In the genomic region with DNA sequence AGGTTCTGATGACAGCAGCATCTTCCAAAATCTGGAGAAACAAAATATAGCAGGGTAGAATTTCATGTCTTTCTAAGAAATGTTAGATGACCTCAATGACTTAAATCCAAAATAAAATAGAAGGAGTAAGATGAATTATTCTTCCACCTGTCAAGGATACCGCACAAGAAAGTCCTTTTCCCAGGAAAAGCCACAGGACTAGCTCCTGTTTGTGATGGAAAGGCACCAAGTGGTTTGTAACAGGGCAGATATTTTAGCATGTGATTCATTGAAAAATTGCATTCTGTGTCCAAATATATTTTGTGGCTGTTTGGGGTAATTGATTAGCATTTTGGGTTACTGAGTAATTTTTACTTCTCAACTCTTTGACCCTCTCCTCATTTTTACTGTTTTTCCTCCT, we compare ENCODE assay signal across 22 cellular contexts. TPM values are rescaled to one million over a fixed set of nuclear protein-coding genes. Genes with fewer than 3 reads are reported as not detected.
"Had no signal": no experiment of that assay in that cellular context is flagged by ENCODE, and none has a peak within 500 bp of the region (broad histone marks: within the 10 kb centered on the region; RNA-seq: fewer than 3 reads in every experiment).

No MANE protein-coding gene starts in this region.

- H3K4me1 ChIP-seq: psoas muscle, suprapubic skin, tibial nerve had no signal

- H3K36me3 ChIP-seq: brain microvascular endothelial cell, gastroesophageal sphincter, heart left ventricle, ovary, suprapubic skin, tibial nerve had no signal

- ATAC-seq: activated T-cell treated with anti-CD3 and anti-CD28 coated beads, Interleukin-2, amount 50 U/mL, for 72 hours; esophagus mucosa; gastroesophageal sphincter; heart left ventricle; left cardiac atrium; psoas muscle; right cardiac atrium; stimulated activated naive CD8-positive, alpha-beta T cell treated with anti-CD3 and anti-CD28 coated beads, Interleukin-15, amount 100 ng/mL, for 72 hours had no signal

- H3K27ac Mint-ChIP-seq: activated CD4-positive, alpha-beta memory T cell treated with anti-CD3 and anti-CD28 coated beads, Interleukin-2, amount 10 ng/mL, durations not matched to agents 7 days and 5 days; activated CD4-positive, alpha-beta T cell treated with anti-CD3 and anti-CD28 coated beads, Interleukin-2, amount 10 ng/mL, durations not matched to agents 24 days and 14 days; activated naive CD4-positive, alpha-beta T cell treated with anti-CD3 and anti-CD28 coated beads, Interleukin-2, amount 10 ng/mL, durations not matched to agents 7 days and 5 days; activated T-cell treated with anti-CD3 and anti-CD28 coated beads, Interleukin-2, amount 50 U/mL, for 72 hours; stimulated activated naive CD8-positive, alpha-beta T cell treated with anti-CD3 and anti-CD28 coated beads, Interleukin-15, amount 100 ng/mL, for 72 hours; T-helper 1 cell treated with Interleukin-12 subunit alpha and Interleukin-12 subunit beta and Interleukin-4 antibody, amounts not matched to agents 30 μg/mL and 1 μg/mL, for 36 hours had no signal

- H3K4me3 ChIP-seq: gastroesophageal sphincter, ovary, psoas muscle, suprapubic skin, tibial nerve had no signal

- H3K4me3 Mint-ChIP-seq: activated CD4-positive, alpha-beta memory T cell treated with anti-CD3 and anti-CD28 coated beads, Interleukin-2, amount 10 ng/mL, durations not matched to agents 7 days and 5 days; activated CD4-positive, alpha-beta T cell treated with anti-CD3 and anti-CD28 coated beads, Interleukin-2, amount 10 ng/mL, durations not matched to agents 24 days and 14 days; activated naive CD4-positive, alpha-beta T cell treated with anti-CD3 and anti-CD28 coated beads, Interleukin-2, amount 10 ng/mL, durations not matched to agents 7 days and 5 days; T-helper 1 cell treated with Interleukin-12 subunit alpha and Interleukin-12 subunit beta and Interleukin-4 antibody, amounts not matched to agents 30 μg/mL and 1 μg/mL, for 36 hours had no signal

- DNase-seq: activated CD4-positive, alpha-beta memory T cell treated with anti-CD3 and anti-CD28 coated beads, Interleukin-2, amount 10 ng/mL, durations not matched to agents 7 days and 5 days; activated CD4-positive, alpha-beta T cell treated with anti-CD3 and anti-CD28 coated beads, Interleukin-2, amount 10 ng/mL, durations not matched to agents 24 days and 14 days; activated effector memory CD4-positive, alpha-beta T cell treated with Interleukin-2 at 50 U/mL for 16 hours; activated naive CD4-positive, alpha-beta T cell treated with anti-CD3 and anti-CD28 coated beads, Interleukin-2, amount 10 ng/mL, durations not matched to agents 7 days and 5 days; activated T-cell treated with anti-CD3 and anti-CD28 coated beads, Interleukin-2, amount 50 U/mL, for 72 hours; anterior cingulate cortex; brain microvascular endothelial cell; caudate nucleus; effector memory CD4-positive, alpha-beta T cell; heart left ventricle; islet precursor cell; left cardiac atrium; ovary; psoas muscle; right cardiac atrium; stimulated activated CD4-positive, alpha-beta T cell treated with anti-CD3 and anti-CD28 coated beads, Interleukin-1b, Interleukin-23, amount 100 ng/mL, for 48 hours; stimulated activated naive CD8-positive, alpha-beta T cell treated with anti-CD3 and anti-CD28 coated beads, Interleukin-15, amount 100 ng/mL, for 72 hours had no signal

- H3K27me3 ChIP-seq: brain microvascular endothelial cell, ovary had no signal

- H3K9me3 Mint-ChIP-seq: activated CD4-positive, alpha-beta memory T cell treated with anti-CD3 and anti-CD28 coated beads, Interleukin-2, amount 10 ng/mL, durations not matched to agents 7 days and 5 days; activated CD4-positive, alpha-beta T cell treated with anti-CD3 and anti-CD28 coated beads, Interleukin-2, amount 10 ng/mL, durations not matched to agents 24 days and 14 days; activated naive CD4-positive, alpha-beta T cell treated with anti-CD3 and anti-CD28 coated beads, Interleukin-2, amount 10 ng/mL, durations not matched to agents 7 days and 5 days; activated T-cell treated with anti-CD3 and anti-CD28 coated beads, Interleukin-2, amount 50 U/mL, for 72 hours; stimulated activated naive CD8-positive, alpha-beta T cell treated with anti-CD3 and anti-CD28 coated beads, Interleukin-15, amount 100 ng/mL, for 72 hours had no signal

- H3K27ac ChIP-seq: brain microvascular endothelial cell, gastroesophageal sphincter, heart left ventricle, ovary, psoas muscle, suprapubic skin, tibial nerve had no signal

- H3K9me3 ChIP-seq: psoas muscle, suprapubic skin had no signal

RNA-seq across cellular contexts. Expression of a gene that starts 2.7 kb away (rescaled TPM):
- total RNA-seq: activated CD4-positive, alpha-beta memory T cell treated with anti-CD3 and anti-CD28 coated beads, Interleukin-2, amount 10 ng/mL, durations not matched to agents 7 days and 5 days; activated CD4-positive, alpha-beta T cell treated with anti-CD3 and anti-CD28 coated beads, Interleukin-2, amount 10 ng/mL, durations not matched to agents 24 days and 14 days; activated T-cell treated with anti-CD3 and anti-CD28 coated beads, Interleukin-2, amount 50 U/mL, for 72 hours had no signal
